ENCODE assay signal across 12 cellular contexts in genomic region chr11:17385492-17385891, GRCh38. TPM values are rescaled to one million over a fixed set of nuclear protein-coding genes. Genes with fewer than 3 reads are reported as not detected.
"Had no signal": no experiment of that assay in that cellular context is flagged by ENCODE, and none has a peak within 500 bp of the region (broad histone marks: within the 10 kb centered on the region; RNA-seq: fewer than 3 reads in every experiment).

No MANE protein-coding gene starts in this region.

- DNase-seq: activated CD4-positive, alpha-beta memory T cell treated with anti-CD3 and anti-CD28 coated beads, Interleukin-2, amount 10 ng/mL, durations not matched to agents 7 days and 5 days; activated naive CD4-positive, alpha-beta T cell; activated naive CD8-positive, alpha-beta T cell treated with anti-CD3 and anti-CD28 coated beads, Interleukin-2, amount 50 U/mL, for 24 hours; central memory CD4-positive, alpha-beta T cell; dermis blood vessel endothelial cell; glutamatergic neuron; stimulated activated CD4-positive, alpha-beta T cell treated with anti-CD3 and anti-CD28 coated beads, Interleukin-4, amount 100 ng/mL, for 4 hours; T-cell; T1000; trophoblast cell had no signal

- ATAC-seq: activated naive CD8-positive, alpha-beta T cell treated with anti-CD3 and anti-CD28 coated beads, Interleukin-2, amount 50 U/mL, for 24 hours; esophagus mucosa; T-cell had no signal

RNA-seq across cellular contexts. Expression of gene KCNJ11, which starts 3.0 kb away (rescaled TPM):
- total RNA-seq: osteocyte had no signal
